In the genomic region with DNA sequence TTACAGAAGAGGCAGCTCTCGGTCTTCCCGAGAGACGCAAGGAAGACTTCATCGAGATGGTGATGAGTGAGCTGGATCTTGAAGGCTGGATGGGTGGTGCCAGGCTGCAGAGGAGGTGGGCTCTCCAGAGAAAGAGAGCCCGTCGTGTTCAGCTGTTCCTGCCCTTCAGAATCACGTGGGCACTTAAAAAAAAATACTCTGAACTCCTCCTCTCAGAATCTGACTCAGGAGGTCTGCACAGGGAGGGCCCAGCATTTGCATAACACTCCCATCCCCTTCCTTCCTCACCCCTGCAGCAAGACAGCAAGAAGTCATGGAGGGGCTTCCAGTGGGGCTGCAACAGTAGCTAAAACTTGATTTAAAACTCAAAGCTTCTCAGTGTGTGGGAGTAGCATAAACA, we compare ENCODE assay signal across 19 cellular contexts.
"Had no signal": no experiment of that assay in that cellular context is flagged by ENCODE, and none has a peak within 500 bp of the region (broad histone marks: within the 10 kb centered on the region; RNA-seq: fewer than 3 reads in every experiment).

No MANE protein-coding gene starts in this region.

- H3K27ac ChIP-seq: heart right ventricle, lower lobe of right lung, psoas muscle, right atrium auricular region, upper lobe of left lung had no signal

- H3K27me3 ChIP-seq: heart right ventricle, right atrium auricular region, upper lobe of left lung had no signal

- H3K36me3 ChIP-seq: heart right ventricle, lower lobe of right lung, right atrium auricular region, upper lobe of left lung had no signal

- H3K4me3 ChIP-seq: heart right ventricle, lower lobe of right lung, psoas muscle, right atrium auricular region, upper lobe of left lung had no signal

- H3K4me1 ChIP-seq: heart right ventricle, lower lobe of right lung, psoas muscle, right atrium auricular region, upper lobe of left lung had no signal

- ATAC-seq: activated naive CD8-positive, alpha-beta T cell treated with anti-CD3 and anti-CD28 coated beads, Interleukin-2, amount 50 U/mL, for 24 hours; heart right ventricle; left lobe of liver; lower lobe of right lung; naive thymus-derived CD4-positive, alpha-beta T cell; psoas muscle had no signal

- DNase-seq: activated CD4-positive, alpha-beta memory T cell treated with anti-CD3 and anti-CD28 coated beads for 36 hours; activated CD4-positive, alpha-beta T cell treated with anti-CD3 and anti-CD28 coated beads for 48 hours; activated effector memory CD4-positive, alpha-beta T cell treated with anti-CD3 and anti-CD28 coated beads, Interleukin-2, amount 50 U/mL, for 16 hours; activated naive CD4-positive, alpha-beta T cell treated with anti-CD3 and anti-CD28 coated beads, Interleukin-2, amount 50 U/mL, for 16 hours; activated naive CD8-positive, alpha-beta T cell treated with anti-CD3 and anti-CD28 coated beads, Interleukin-2, amount 50 U/mL, for 24 hours; aorta; foreskin fibroblast; heart right ventricle; immature natural killer cell; lower lobe of right lung; mesendoderm; naive thymus-derived CD4-positive, alpha-beta T cell; psoas muscle; stimulated activated CD4-positive, alpha-beta T cell treated with anti-CD3 and anti-CD28 coated beads, Interleukin-4, amount 100 ng/mL, for 24 hours; stimulated activated naive CD4-positive, alpha-beta T cell treated with Interleukin-2 at 50 U/mL for 16 hours; T1000; upper lobe of left lung had no signal
